8 cellular contexts compared by ENCODE assay signal in genomic region chr11:74949748-74950127, GRCh38. TPM values are rescaled to one million over a fixed set of nuclear protein-coding genes. Genes with fewer than 3 reads are reported as not detected.
DNase-seq lines count a peak whose midpoint lies in the region; ATAC-seq and TF ChIP-seq lines count a peak whose summit lies in the region.

No MANE protein-coding gene starts in this region.

- WGBS in right lobe of liver (ENCODE audit: insufficient coverage, low coverage, low lambda C conversion rate, missing lambda C conversion rate): 0% methylated on average over 6 of the region's 6 CpGs

- TF ChIP-seq CTCF in HFF-Myc (IDR thresholded peaks at IDR 0.05; ENCODE audit: low read depth, low read length, missing control alignments) (no peak), astrocyte of the spinal cord (IDR thresholded peaks at IDR 0.05; ENCODE audit: low read depth, low read length) (no peak), right lobe of liver (IDR thresholded peaks at IDR 0.05) (no peak), upper lobe of right lung (IDR thresholded peaks at IDR 0.05) (no peak), omental fat pad (IDR thresholded peaks at IDR 0.05) (no peak)

- H3K9me3 ChIP-seq in right lobe of liver (no peaks in the 10 kb centered on the region), upper lobe of right lung (no peaks in the 10 kb centered on the region)

- no peak for TF ChIP-seq POLR2A in right lobe of liver (IDR thresholded peaks at IDR 0.05)

- H3K27me3 ChIP-seq in ACC112 (ENCODE audit: insufficient read depth, low read length) (no peaks in the 10 kb centered on the region), right lobe of liver (no peaks in the 10 kb centered on the region), upper lobe of right lung (no peaks in the 10 kb centered on the region)

- intact Hi-C loops in right lobe of liver (cut with DNase I): no loop called here
- intact Hi-C loops in upper lobe of right lung (cut with DNase I): no loop called here

- DNase-seq in HFF-Myc (ENCODE audit: extremely low read depth, low read depth): no peak
- DNase-seq in astrocyte of the spinal cord (ENCODE audit: low read depth, low spot score): peak; percentile 9
- DNase-seq in right lobe of liver: no peak
- no peak for DNase-seq in upper lobe of right lung
- no peak for DNase-seq in hippocampal formation (lab: John Stamatoyannopoulos, UW)
- no peak for DNase-seq in NCI-H510A treated with DMSO at 0.1 percent for 48 hours (lab: John Stamatoyannopoulos, UW)
- DNase-seq in omental fat pad (ENCODE audit: low spot score): no peak

- peak overlapping the region; percentile 70 for H3K27ac ChIP-seq in ACC112 (ENCODE audit: low read depth, low read length)
- peak overlapping the region in 2 of 3 donors; percentile 68 to 78 for H3K27ac ChIP-seq in right lobe of liver
- peak overlapping the region; percentile 81 for H3K27ac ChIP-seq in upper lobe of right lung

- peaks cover 60% of the 10 kb centered on the region for H3K79me2 ChIP-seq in ACC112 (ENCODE audit: control insufficient read depth, insufficient read depth, low read length, unreplicated experiment)

- ATAC-seq in right lobe of liver (peak in 1 of 4 donors; percentile 7), upper lobe of right lung (no peak), omental fat pad (ENCODE audit: low FRiP score) (no peak)

- peak overlapping the region; percentile 96 for H2AFZ ChIP-seq in ACC112 (ENCODE audit: low read length, unreplicated experiment)

- H3K4me3 ChIP-seq in ACC112 (ENCODE audit: low read depth, low read length) (peak overlapping the region; percentile 100), HFF-Myc (replicated peaks; ENCODE audit: low read depth, low read length) (peak overlapping the region; percentile 65), astrocyte of the spinal cord (ENCODE audit: low read depth, low read length) (peak overlapping the region; percentile 96), right lobe of liver (peak overlapping the region; percentile 70 to 96 (median 95)), upper lobe of right lung (peak overlapping the region; percentile 86)

- in situ Hi-C loops in astrocyte of the spinal cord (cut with HindIII; ENCODE audit: low sequenced_read_pairs): no loop called here

- H3K4me1 ChIP-seq in ACC112 (ENCODE audit: control insufficient read depth, insufficient read depth, low read length, unreplicated experiment) (peaks cover 16% of the 10 kb centered on the region), right lobe of liver (peaks cover 0 to 22% (median 6%) of the 10 kb centered on the region in 4 donors), upper lobe of right lung (peaks cover 25% of the 10 kb centered on the region)

- H3K36me3 ChIP-seq in ACC112 (ENCODE audit: insufficient read depth, low read length) (peaks cover 16% of the 10 kb centered on the region; the same call in 1 of the 2 replicates), right lobe of liver (no peaks in the 10 kb centered on the region), upper lobe of right lung (no peaks in the 10 kb centered on the region)

RNA-seq across cellular contexts. Expression of gene SPCS2, which starts 0.7 kb away (rescaled TPM):
- total RNA-seq in right lobe of liver: 100 to 1,000 TPM in 5 of 6 experiments, 10 to 100 TPM in 1; 50.8 to 258 (median 107) TPM
- 178 TPM for total RNA-seq in upper lobe of right lung
- 100 to 1,000 TPM in 1 of 4 donors, 10 to 100 TPM in 3; 33.3 to 104 (median 47.0) TPM for total RNA-seq in omental fat pad

RNA-seq across cellular contexts. Expression of gene XRRA1, which starts 0.8 kb away (rescaled TPM):
- total RNA-seq in right lobe of liver (10 to 100 TPM in 1 of 6 experiments, 1 to 10 TPM in 5; 4.7 to 15.7 (median 8.0) TPM), upper lobe of right lung (10.6 TPM), omental fat pad (10 to 100 TPM in 3 of 4 donors, 1 to 10 TPM in 1; 7.4 to 18.6 (median 14.5) TPM)

RNA-seq across cellular contexts. Expression of gene NEU3, which starts 39.0 kb away (rescaled TPM):
- total RNA-seq in right lobe of liver (1 to 10 TPM; 3.7 to 8.2 (median 6.2) TPM), upper lobe of right lung (9.6 TPM), omental fat pad (1 to 10 TPM; 4.6 to 9.6 (median 6.2) TPM)
